Comparison of ENCODE assay signal across 21 cellular contexts in genomic region chr2:101293544-101293943, GRCh38.
"Had no signal": no experiment of that assay in that cellular context is flagged by ENCODE, and none has a peak within 500 bp of the region (broad histone marks: within the 10 kb centered on the region; RNA-seq: fewer than 3 reads in every experiment).

No MANE protein-coding gene starts in this region.

- H3K27ac ChIP-seq: hepatocyte, left lung, lower lobe of right lung, parathyroid adenoma, right lobe of liver, suprapubic skin, transverse colon, upper lobe of right lung, uterus had no signal

- H3K4me1 ChIP-seq: right lobe of liver, uterus had no signal

- H3K27ac Mint-ChIP-seq: natural killer cell treated with Interleukin-12 subunit alpha and Interleukin-12 subunit beta and Interleukin-15 and Interleukin-18, amount 100 ng/mL, for 72 hours; progenitor cell of endocrine pancreas; stimulated activated naive CD8-positive, alpha-beta T cell treated with anti-CD3 and anti-CD28 coated beads, Interleukin-15, amount 100 ng/mL, for 72 hours had no signal

- H3K9me3 ChIP-seq: left lung, lower lobe of right lung, right lobe of liver, suprapubic skin, transverse colon, upper lobe of right lung, uterus had no signal

- H3K9ac ChIP-seq: parathyroid adenoma had no signal

- H3K4me3 Mint-ChIP-seq: natural killer cell treated with Interleukin-12 subunit alpha and Interleukin-12 subunit beta and Interleukin-15 and Interleukin-18, amount 100 ng/mL, for 72 hours; neural crest cell; stimulated activated naive CD8-positive, alpha-beta T cell treated with anti-CD3 and anti-CD28 coated beads, Interleukin-15, amount 100 ng/mL, for 72 hours had no signal

- H3K9me3 Mint-ChIP-seq: natural killer cell treated with Interleukin-12 subunit alpha and Interleukin-12 subunit beta and Interleukin-15 and Interleukin-18, amount 100 ng/mL, for 72 hours; neural crest cell; stimulated activated naive CD8-positive, alpha-beta T cell treated with anti-CD3 and anti-CD28 coated beads, Interleukin-15, amount 100 ng/mL, for 72 hours had no signal

- ATAC-seq: left lung; lower lobe of right lung; natural killer cell treated with Interleukin-12 subunit alpha and Interleukin-12 subunit beta and Interleukin-15 and Interleukin-18, amount 100 ng/mL, for 72 hours; right lobe of liver; stimulated activated naive CD8-positive, alpha-beta T cell treated with anti-CD3 and anti-CD28 coated beads, Interleukin-15, amount 100 ng/mL, for 72 hours; upper lobe of right lung had no signal

- H3K4me3 ChIP-seq: hepatocyte, left lung, lower lobe of right lung, right lobe of liver, suprapubic skin, transverse colon, upper lobe of right lung, uterus had no signal

- H3K27me3 ChIP-seq: hepatocyte, left lung, right lobe of liver, suprapubic skin, transverse colon, upper lobe of right lung, uterus had no signal

- H3K36me3 ChIP-seq: uterus had no signal

- H3K27me3 Mint-ChIP-seq: natural killer cell treated with Interleukin-12 subunit alpha and Interleukin-12 subunit beta and Interleukin-15 and Interleukin-18, amount 100 ng/mL, for 72 hours; progenitor cell of endocrine pancreas; stimulated activated naive CD8-positive, alpha-beta T cell treated with anti-CD3 and anti-CD28 coated beads, Interleukin-15, amount 100 ng/mL, for 72 hours had no signal

- DNase-seq: cortex of kidney; kidney; left lung; lower lobe of right lung; right lobe of liver; small intestine; stimulated activated CD4-positive, alpha-beta T cell treated with anti-CD3 and anti-CD28 coated beads, Interleukin-12 subunit alpha, Interleukin-12 subunit beta, amount 100 ng/mL, for 4 hours; stimulated activated CD4-positive, alpha-beta T cell treated with anti-CD3 and anti-CD28 coated beads, Interleukin-1b, Interleukin-23, amount 100 ng/mL, for 48 hours; stimulated activated CD4-positive, alpha-beta T cell treated with anti-CD3 and anti-CD28 coated beads, Interleukin-4, amount 100 ng/mL, for 1 hour; stimulated activated CD8-positive, alpha-beta memory T cell treated with anti-CD3 and anti-CD28 coated beads, Interleukin-4, amount 100 ng/mL, for 48 hours; stimulated activated naive CD4-positive, alpha-beta T cell; stimulated activated naive CD8-positive, alpha-beta T cell treated with anti-CD3 and anti-CD28 coated beads, Interleukin-15, amount 100 ng/mL, for 72 hours; transverse colon; upper lobe of right lung; uterus had no signal

- H3K4me1 Mint-ChIP-seq: neural crest cell had no signal
